ENCODE assay signal across 2 cellular contexts in genomic region chr10:28812384-28813372, GRCh38.
A peak's percentile ranks its signal among the peaks of the same experiment; 100 is the strongest.
TF ChIP-seq lines count a peak whose summit lies in the region.

No MANE protein-coding gene starts in this region.

TF ChIP-seq in GM23338, 12 proteins besides CTCF, POLR2A, EP300 and RAD21 (continued from another document):
- no peak for TF ChIP-seq ZNF462 (CRISPR knock-in tag; IDR thresholded peaks at IDR 0.05)
- no peak for TF ChIP-seq CREB1 (CRISPR knock-in tag; IDR thresholded peaks at IDR 0.05; ENCODE audit: low read depth)
- TF ChIP-seq NANOG (IDR thresholded peaks at IDR 0.05; ENCODE audit: borderline replicate concordance) = no peak
- no peak for TF ChIP-seq POLR2AphosphoS5 (IDR thresholded peaks at IDR 0.05; ENCODE audit: low read depth)
- no peak for TF ChIP-seq STAT1 (IDR thresholded peaks at IDR 0.05; ENCODE audit: unreplicated experiment)
- TF ChIP-seq EZH2 (IDR thresholded peaks at IDR 0.05; ENCODE audit: low read depth, unreplicated experiment) = no peak
- TF ChIP-seq ETS1 (IDR thresholded peaks at IDR 0.05) = no peak
- TF ChIP-seq ZNF114 (CRISPR knock-in tag; IDR thresholded peaks at IDR 0.05) = no peak
- TF ChIP-seq REST (IDR thresholded peaks at IDR 0.05; ENCODE audit: unreplicated experiment) = no peak
- TF ChIP-seq JUNB (IDR thresholded peaks at IDR 0.05; ENCODE audit: unreplicated experiment) = no peak

TF ChIP-seq in K562, 482 proteins besides CTCF, POLR2A, EP300 and RAD21 (continued from another document):
- no peak for TF ChIP-seq CUX1 (CRISPR knock-in tag; IDR thresholded peaks at IDR 0.05)
- 0 out of 4 replicates have a peak, but pooled peaks of 1 of the 2 experiments have one; percentile 45 for TF ChIP-seq MLLT1 (IDR thresholded peaks at IDR 0.05)
- no peak for TF ChIP-seq ETV5 (CRISPR knock-in tag; IDR thresholded peaks at IDR 0.05; ENCODE audit: low read depth)
- TF ChIP-seq ZFX (CRISPR knock-in tag; IDR thresholded peaks at IDR 0.05) = no peak
- 0 out of 2 replicates have a peak, but pooled peaks have one; percentile 18 for TF ChIP-seq NFATC3 (IDR thresholded peaks at IDR 0.05)
- TF ChIP-seq PRMT5 (CRISPR knock-in tag; IDR thresholded peaks at IDR 0.05) = no peak
- 0 out of 4 replicates have a peak, but pooled peaks have one; percentile 14 to 20 for TF ChIP-seq MNT (conservative IDR thresholded peaks at IDR 0.05)
- TF ChIP-seq TBP (optimal IDR thresholded peaks at IDR 0.05; ENCODE audit: low read depth, low read length) = no peak
- TF ChIP-seq LARP7 (IDR thresholded peaks at IDR 0.05) = peak; percentile 65; the same call in 1 of the 2 replicates
- TF ChIP-seq MTA2 (IDR thresholded peaks at IDR 0.05; ENCODE audit: low read depth) = peak; percentile 12; the same call in 1 of the 2 replicates
- TF ChIP-seq PRDM10 (IDR thresholded peaks at IDR 0.05; ENCODE audit: partially characterized antibody) = peak; percentile 6
- 0 out of 2 replicates have a peak, but pooled peaks have one; percentile 24 for TF ChIP-seq MTA1 (IDR thresholded peaks at IDR 0.05; ENCODE audit: borderline replicate concordance)
- peak; percentile 39; the same call in 1 of the 2 replicates for TF ChIP-seq DPF2 (IDR thresholded peaks at IDR 0.05)
- TF ChIP-seq SMARCA4 (IDR thresholded peaks at IDR 0.05) = 0 out of 2 replicates have a peak, but pooled peaks have one; percentile 15
- TF ChIP-seq ZNF764 (CRISPR knock-in tag; IDR thresholded peaks at IDR 0.05; ENCODE audit: low read depth) = no peak
- no peak for TF ChIP-seq RBFOX2 (IDR thresholded peaks at IDR 0.05; ENCODE audit: low read depth, low read length)
- 0 out of 2 replicates have a peak, but pooled peaks have one; percentile 65 for TF ChIP-seq HLTF (IDR thresholded peaks at IDR 0.05)
- peak; percentile 93 for TF ChIP-seq ZNF512 (tag; IDR thresholded peaks at IDR 0.05)
- TF ChIP-seq ZBTB26 (CRISPR knock-in tag; IDR thresholded peaks at IDR 0.05) = 0 out of 2 replicates have a peak, but pooled peaks have one; percentile 65
- TF ChIP-seq ZNF316 (IDR thresholded peaks at IDR 0.05) = no peak
- TF ChIP-seq ARID1B (IDR thresholded peaks at IDR 0.05) = 0 out of 2 replicates have a peak, but pooled peaks have one; percentile 6
- TF ChIP-seq SMARCE1 (IDR thresholded peaks at IDR 0.05) = 0 out of 2 replicates have a peak, but pooled peaks have one; percentile 36
- TF ChIP-seq ZSCAN29 (IDR thresholded peaks at IDR 0.05) = no peak
- no peak for TF ChIP-seq ZFPM2 (CRISPR knock-in tag; IDR thresholded peaks at IDR 0.05)
- peak in 1 of 2 experiments; percentile 2 for TF ChIP-seq AFF1 (IDR thresholded peaks at IDR 0.05; ENCODE audit: low read depth in 1 of 2, partially characterized antibody in 2 of 2)
- TF ChIP-seq ELF4 (CRISPR knock-in tag; IDR thresholded peaks at IDR 0.05) = peak; percentile 73; the same call in 1 of the 2 replicates
- TF ChIP-seq BHLHE40 (IDR thresholded peaks at IDR 0.05; ENCODE audit: low read length) = no peak
